In genomic region chr1:205925730-205926129, GRCh38 we compare ENCODE assay signal across 1 cellular context.
TF ChIP-seq lines count a peak whose summit lies in the region.

No MANE protein-coding gene starts in this region.

TF ChIP-seq in HEK293, 187 proteins besides CTCF, POLR2A, EP300 and RAD21 (continued from another document):
- TF ChIP-seq ZNF280C (tag by site-specific recombination; IDR thresholded peaks at IDR 0.05) (no peak), ZNF654 (tag by site-specific recombination; IDR thresholded peaks at IDR 0.05; ENCODE audit: low read depth) (no peak), ZNF324 (tag by site-specific recombination; IDR thresholded peaks at IDR 0.05) (no peak)
